Comparison of ENCODE assay signal across 10 cellular contexts in genomic region chr19:2547033-2547680, GRCh38.
DNase-seq lines count a peak whose midpoint lies in the region; ATAC-seq and TF ChIP-seq lines count a peak whose summit lies in the region.
"Had no signal": no experiment of that assay in that cellular context is flagged by ENCODE, and none has a peak within 500 bp of the region (broad histone marks: within the 10 kb centered on the region; RNA-seq: fewer than 3 reads in every experiment).

No MANE protein-coding gene starts in this region.

- no peak overlapping the region for H3K23ac ChIP-seq in IMR-90 (ENCODE audit: low read depth, low read length)

- peaks cover 12% of the 10 kb centered on the region for H3K9me1 ChIP-seq in IMR-90 (ENCODE audit: insufficient read depth, low read length)

- H4K20me1 ChIP-seq in IMR-90 (ENCODE audit: insufficient read depth, low read length), result no peaks in the 10 kb centered on the region

- CTCF ChIA-PET in IMR-90 (lab: Yijun Ruan, JAX) (interaction anchor here (0.6 kb wide), 1 partner anchor 371 kb away, joined by 7 read pairs; no protein-coding TSS in a partner anchor), A673 (lab: Charles Lee) (no interaction called here)

- ATAC-seq in IMR-90 (ENCODE audit: low read depth) (no peak), lower lobe of right lung (no peak)
- no peak for ATAC-seq in activated T-cell treated with anti-CD3 and anti-CD28 coated beads, Interleukin-2, amount 50 U/mL, for 4 hours

- H3K27me3 ChIP-seq in IMR-90 (ENCODE audit: control insufficient read depth, insufficient read depth, low read length) (no peaks in the 10 kb centered on the region), lower lobe of right lung (ENCODE audit: low read depth) (no peaks in the 10 kb centered on the region), spleen (replicated peaks in 1 of 7) (no peaks in the 10 kb centered on the region), A673 (replicated peaks; ENCODE audit: insufficient read depth, low read depth, low read length, poor library complexity) (no peaks in the 10 kb centered on the region)

- no peak overlapping the region for H3K27ac ChIP-seq in IMR-90 (ENCODE audit: insufficient read depth, low read length)
- H3K27ac ChIP-seq in lower lobe of right lung, result peak overlapping the region; percentile 87
- peak overlapping the region; percentile 55 to 83 (median 76) for H3K27ac ChIP-seq in spleen
- no peak overlapping the region for H3K27ac ChIP-seq in A673 (ENCODE audit: low read depth, low read length, poor library complexity, severe bottlenecking)

- peak overlapping the region; percentile 74 for H4K91ac ChIP-seq in IMR-90 (ENCODE audit: insufficient read depth, low read depth, low read length)

- H3K9me3 ChIP-seq in IMR-90 (ENCODE audit: control insufficient read depth, insufficient read depth, low read length) (no peaks in the 10 kb centered on the region), lower lobe of right lung (no peaks in the 10 kb centered on the region), spleen (no peaks in the 10 kb centered on the region), A673 (ENCODE audit: low read depth, low read length, poor library complexity, severe bottlenecking) (no peaks in the 10 kb centered on the region)

- no peak overlapping the region for H3K18ac ChIP-seq in IMR-90 (ENCODE audit: low read depth, low read length)

- H3K9me3 Mint-ChIP-seq in dendritic cell treated with granulocyte-macrophage colony-stimulating factor and Interleukin-4, amounts not matched to agents 40 ng/mL and 50 ng/mL, for 4 days, result no peaks in the 10 kb centered on the region
- H3K9me3 Mint-ChIP-seq in activated T-cell treated with anti-CD3 and anti-CD28 coated beads, Interleukin-2, amount 50 U/mL, for 4 hours, result no peaks in the 10 kb centered on the region
- H3K9me3 Mint-ChIP-seq: CD4-positive, alpha-beta T cell had no signal

- peak overlapping the region; percentile 61; the same call in 1 of the 2 replicates for H2AK5ac ChIP-seq in IMR-90 (ENCODE audit: low read depth, low read length)

- POLR2A ChIA-PET in IMR-90 (lab: Charles Lee; ENCODE audit: unreplicated experiment) (no interaction called here), A673 (lab: Charles Lee; ENCODE audit: low non-redundant PET) (no interaction called here)

- H3K27me3 Mint-ChIP-seq in dendritic cell treated with granulocyte-macrophage colony-stimulating factor and Interleukin-4, amounts not matched to agents 40 ng/mL and 50 ng/mL, for 4 days, result peaks cover 15% of the 10 kb centered on the region
- H3K27me3 Mint-ChIP-seq in activated T-cell treated with anti-CD3 and anti-CD28 coated beads, Interleukin-2, amount 50 U/mL, for 4 hours (ENCODE audit: low read depth), result no peaks in the 10 kb centered on the region
- H3K27me3 Mint-ChIP-seq: CD4-positive, alpha-beta T cell had no signal

- in situ Hi-C loops in IMR-90 (cut with MboI; ENCODE audit: low sequenced_read_pairs), result no loop called here

- H4K5ac ChIP-seq in IMR-90 (ENCODE audit: low read depth, low read length), result no peak overlapping the region

- BruUV-seq in IMR-90 (replicated peaks; lab: Mats Ljungman, UMichigan) (no TSS peak), A673 (replicated peaks; lab: Mats Ljungman, UMichigan) (no TSS peak)

- H3K4me1 Mint-ChIP-seq in dendritic cell treated with granulocyte-macrophage colony-stimulating factor and Interleukin-4, amounts not matched to agents 40 ng/mL and 50 ng/mL, for 4 days (ENCODE audit: low read depth), result peaks cover 67% of the 10 kb centered on the region
- H3K4me1 Mint-ChIP-seq in activated T-cell treated with anti-CD3 and anti-CD28 coated beads, Interleukin-2, amount 50 U/mL, for 4 hours (ENCODE audit: low read depth), result peaks cover 24% of the 10 kb centered on the region

- TF ChIP-seq CTCF in IMR-90 (conservative IDR thresholded peaks at IDR 0.05; ENCODE audit: low read depth, low read length) (no peak), lower lobe of right lung (IDR thresholded peaks at IDR 0.05) (no peak), spleen (IDR thresholded peaks at IDR 0.05 in 8 of 11, conservative IDR thresholded peaks at IDR 0.05 in 3 of 11) (no peak), A673 (conservative IDR thresholded peaks at IDR 0.05; ENCODE audit: low read depth, low read length) (no peak)

- H4K8ac ChIP-seq in IMR-90 (ENCODE audit: low read depth in 2 of 2, low read length in 2 of 2), result peak overlapping the region in 1 of 2 experiments; percentile 56; a peak in 1 of 4 replicates

- H2AFZ ChIP-seq in IMR-90 (replicated peaks; ENCODE audit: low read length, poor library complexity), result peak overlapping the region; percentile 60

- no peak overlapping the region for H3K9ac ChIP-seq in IMR-90 (ENCODE audit: low read depth, low read length)

- H3K4me3 ChIP-seq in IMR-90 (ENCODE audit: insufficient read depth, low read depth, low read length) (no peak overlapping the region), lower lobe of right lung (no peak overlapping the region), spleen (no peak overlapping the region), A673 (ENCODE audit: low read depth, low read length, poor library complexity, severe bottlenecking) (no peak overlapping the region)

- H3K79me1 ChIP-seq in IMR-90 (ENCODE audit: low read depth in 1 of 2, low read length in 2 of 2), result peaks cover 0 to 30% of the 10 kb centered on the region in 2 experiments; a peak in 2 of 4 replicates

- no peak for TF ChIP-seq POLR2A in IMR-90 (IDR thresholded peaks at IDR 0.05; ENCODE audit: low read depth, low read length)
- no peak for TF ChIP-seq POLR2A in spleen (IDR thresholded peaks at IDR 0.05)

- TF ChIP-seq RAD21 in IMR-90 (IDR thresholded peaks at IDR 0.05; ENCODE audit: low read length), result no peak

- H2BK120ac ChIP-seq in IMR-90 (ENCODE audit: low read depth, low read length), result peak overlapping the region; percentile 86

- no peak overlapping the region for H3K14ac ChIP-seq in IMR-90 (replicated peaks; ENCODE audit: low read depth, low read length)

- H3K4me2 ChIP-seq in IMR-90 (ENCODE audit: low read depth, low read length), result no peak overlapping the region

- H3K4ac ChIP-seq in IMR-90 (ENCODE audit: low read depth, low read length), result peak overlapping the region; percentile 62

- H3K36me3 Mint-ChIP-seq in dendritic cell treated with granulocyte-macrophage colony-stimulating factor and Interleukin-4, amounts not matched to agents 40 ng/mL and 50 ng/mL, for 4 days (ENCODE audit: low read depth), result no peaks in the 10 kb centered on the region
- no peaks in the 10 kb centered on the region for H3K36me3 Mint-ChIP-seq in activated T-cell treated with anti-CD3 and anti-CD28 coated beads, Interleukin-2, amount 50 U/mL, for 4 hours (ENCODE audit: insufficient read depth)

- H2BK5ac ChIP-seq in IMR-90 (ENCODE audit: low read depth, low read length, poor library complexity, severe bottlenecking), result no peak overlapping the region

- DNase-seq in IMR-90 (no peak), lower lobe of right lung (peak; percentile 37), spleen (peak; percentile 50), A673 (ENCODE audit: low spot score) (no peak), DMS53 treated with DMSO at 0.1 percent for 48 hours (lab: John Stamatoyannopoulos, UW; ENCODE audit: unreplicated experiment) (no peak), hypothalamus (lab: John Stamatoyannopoulos, UW) (no peak)
- no peak for DNase-seq in activated T-cell treated with anti-CD3 and anti-CD28 coated beads, Interleukin-2, amount 50 U/mL, for 4 hours
- DNase-seq: CD4-positive, alpha-beta T cell; NCI-H510A treated with DMSO at 0.1 percent for 48 hours had no signal

- H3K4me1 ChIP-seq in IMR-90 (ENCODE audit: control insufficient read depth, insufficient read depth, low read length), result peaks cover 24% of the 10 kb centered on the region
- H3K4me1 ChIP-seq in lower lobe of right lung, result peaks cover 92% of the 10 kb centered on the region
- H3K4me1 ChIP-seq in spleen, result peaks cover 37 to 90% (median 70%) of the 10 kb centered on the region in 6 donors
- H3K4me1 ChIP-seq in A673 (ENCODE audit: insufficient read depth, low read length, poor library complexity, severe bottlenecking), result peaks cover 29% of the 10 kb centered on the region

- WGBS in IMR-90 (ENCODE audit: extremely low coverage in 2 of 2, insufficient read length in 1 of 2), 2 experiments, result 100% methylated on average over 2 of the region's 15 CpGs; no CpG with 5 or more reads in 1 of the 2 experiments
- 81 to 89% (median 84%) methylated on average over 15 of the region's 15 CpGs for WGBS in spleen, 5 donors

- H3K56ac ChIP-seq in IMR-90 (ENCODE audit: extremely low read depth, insufficient read depth, low read length), result no peak overlapping the region

- peak overlapping the region; percentile 79 for H2AK9ac ChIP-seq in IMR-90 (replicated peaks; ENCODE audit: low read depth, low read length, poor library complexity)

- H3K36me3 ChIP-seq in IMR-90 (ENCODE audit: control insufficient read depth, insufficient read depth, low read length), result no peaks in the 10 kb centered on the region
- H3K36me3 ChIP-seq in lower lobe of right lung, result no peaks in the 10 kb centered on the region
- H3K36me3 ChIP-seq in spleen, result no peaks in the 10 kb centered on the region
- H3K36me3 ChIP-seq in A673 (ENCODE audit: insufficient read depth, low read length, poor library complexity, severe bottlenecking), result no peaks in the 10 kb centered on the region

- H2BK15ac ChIP-seq in IMR-90 (ENCODE audit: low read depth, low read length), result peak overlapping the region; percentile 55; the same call in 1 of the 3 replicates

- H3K27ac Mint-ChIP-seq in dendritic cell treated with granulocyte-macrophage colony-stimulating factor and Interleukin-4, amounts not matched to agents 40 ng/mL and 50 ng/mL, for 4 days, result peak overlapping the region; percentile 77
- H3K27ac Mint-ChIP-seq: CD4-positive, alpha-beta T cell had no signal

- no peak overlapping the region for H3K4me3 Mint-ChIP-seq in dendritic cell treated with granulocyte-macrophage colony-stimulating factor and Interleukin-4, amounts not matched to agents 40 ng/mL and 50 ng/mL, for 4 days
- no peak overlapping the region for H3K4me3 Mint-ChIP-seq in activated T-cell treated with anti-CD3 and anti-CD28 coated beads, Interleukin-2, amount 50 U/mL, for 4 hours
- H3K4me3 Mint-ChIP-seq: CD4-positive, alpha-beta T cell had no signal

- intact Hi-C loops in IMR-90 (cut with micrococcal nuclease) (no loop called here), lower lobe of right lung (cut with DNase I) (no loop called here), spleen (cut with DNase I; ENCODE audit: low total_unique reads) (no loop called here), A673 (cut with micrococcal nuclease; ENCODE audit: unreplicated experiment) (no loop called here)
- intact Hi-C loops in dendritic cell treated with granulocyte-macrophage colony-stimulating factor and Interleukin-4, amounts not matched to agents 40 ng/mL and 50 ng/mL, for 4 days (cut with micrococcal nuclease), result no loop called here

- H2BK20ac ChIP-seq in IMR-90 (ENCODE audit: low read depth, low read length), result no peak overlapping the region

- dilution Hi-C loops in IMR-90 (cut with HindIII; ENCODE audit: low sequenced_read_pairs, unreplicated experiment), result no loop called here

TF ChIP-seq in IMR-90, 13 proteins besides CTCF, POLR2A, EP300 and RAD21 (continues in another document):
- TF ChIP-seq MXI1 (IDR thresholded peaks at IDR 0.05; ENCODE audit: borderline replicate concordance, low read depth, low read length) (no peak), NFE2L2 (IDR thresholded peaks at IDR 0.05; ENCODE audit: low read depth, low read length) (no peak), CEBPB (IDR thresholded peaks at IDR 0.05; ENCODE audit: low read depth, low read length) (no peak), CHD1 (IDR thresholded peaks at IDR 0.05; ENCODE audit: low read depth, low read length) (no peak)

Comparison
In these comparisons a context has a peak if more than half of its experiments do, and no peak if none do; other contexts are left out.
1. DNase-seq: peak in lower lobe of right lung (single experiment) and spleen (single experiment); none in IMR-90 (single experiment), A673 (single experiment), activated T-cell treated with anti-CD3 and anti-CD28 coated beads, Interleukin-2, amount 50 U/mL, for 4 hours (single experiment), DMS53 treated with DMSO at 0.1 percent for 48 hours (single experiment) and hypothalamus (0 of 51).
2. H3K27ac ChIP-seq: peak in lower lobe of right lung (single experiment) and spleen (8 of 8); none in IMR-90 (single experiment) and A673 (single experiment).